Comparison of ENCODE assay signal across 8 cellular contexts in the genomic region with DNA sequence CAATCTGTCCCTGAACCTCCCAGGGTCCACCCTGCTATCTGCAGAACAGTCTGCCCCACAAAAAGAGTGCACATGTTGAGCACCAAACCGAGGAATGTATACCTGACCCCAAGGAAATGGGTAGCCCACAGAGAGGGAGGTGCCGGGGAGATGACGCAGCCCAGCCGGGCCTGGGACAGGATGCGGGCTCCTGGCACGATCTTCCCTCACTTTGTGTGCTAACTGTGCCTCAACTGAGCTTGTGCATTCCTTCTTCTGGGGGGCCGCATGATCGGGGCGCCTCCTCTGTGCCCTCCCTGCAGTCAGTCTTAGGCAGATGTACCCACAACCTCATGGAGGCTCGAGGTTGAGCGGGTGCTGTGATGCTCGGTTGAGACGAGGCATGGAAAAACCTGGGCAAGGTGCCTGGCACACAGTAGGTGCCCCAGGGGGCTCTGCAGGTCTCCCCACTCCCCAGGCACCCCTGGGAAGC. TPM values are rescaled to one million over a fixed set of nuclear protein-coding genes. Genes with fewer than 3 reads are reported as not detected.
DNase-seq lines count a peak whose midpoint lies in the region; ATAC-seq and TF ChIP-seq lines count a peak whose summit lies in the region.

No MANE protein-coding gene starts in this region.

- H3K4me3 ChIP-seq in right atrium auricular region (peak overlapping the region; percentile 81 to 91), urinary bladder (ENCODE audit: low read depth, low read length) (no peak overlapping the region)

- H3K4me1 ChIP-seq in right atrium auricular region (peaks cover 0 to 64% of the 10 kb centered on the region in 2 donors), urinary bladder (ENCODE audit: insufficient read depth) (no peaks in the 10 kb centered on the region)

- no peaks in the 10 kb centered on the region for H3K9me3 ChIP-seq in right atrium auricular region

- H3K9me3 Mint-ChIP-seq in activated naive CD8-positive, alpha-beta T cell treated with anti-CD3 and anti-CD28 coated beads for 36 hours = no peaks in the 10 kb centered on the region

- intact Hi-C loops in Right ventricle myocardium superior (cut with DNase I) = loop anchor here (5.0 kb wide), 1 partner anchor 48 kb away; no protein-coding TSS in a partner anchor

- no peak for ATAC-seq in Right ventricle myocardium superior (ENCODE audit: poor library complexity)
- ATAC-seq in HG02973 (IDR thresholded peaks at IDR 0.05; ENCODE audit: unreplicated experiment) = no peak

- H3K27ac Mint-ChIP-seq in activated naive CD8-positive, alpha-beta T cell treated with anti-CD3 and anti-CD28 coated beads for 36 hours = no peak overlapping the region

- H3K27ac ChIP-seq in right atrium auricular region = peak overlapping the region; percentile 88 to 89
- peak overlapping the region; percentile 25 for H3K27ac ChIP-seq in urinary bladder (ENCODE audit: low read depth)

- no peaks in the 10 kb centered on the region for H3K27me3 ChIP-seq in right atrium auricular region

- no peaks in the 10 kb centered on the region for H3K36me3 Mint-ChIP-seq in activated naive CD8-positive, alpha-beta T cell treated with anti-CD3 and anti-CD28 coated beads for 36 hours

- H3K4me3 Mint-ChIP-seq in activated naive CD8-positive, alpha-beta T cell treated with anti-CD3 and anti-CD28 coated beads for 36 hours = no peak overlapping the region

- peaks cover 37% of the 10 kb centered on the region for H3K27me3 Mint-ChIP-seq in activated naive CD8-positive, alpha-beta T cell treated with anti-CD3 and anti-CD28 coated beads for 36 hours

- H3K36me3 ChIP-seq in right atrium auricular region = peaks cover 9% of the 10 kb centered on the region
- no peaks in the 10 kb centered on the region for H3K36me3 ChIP-seq in urinary bladder (ENCODE audit: insufficient read depth)

- WGBS in urinary bladder = 55% methylated on average over 13 of the region's 13 CpGs

- H3K4me1 Mint-ChIP-seq in activated naive CD8-positive, alpha-beta T cell treated with anti-CD3 and anti-CD28 coated beads for 36 hours = peaks cover 27% of the 10 kb centered on the region

- no peak for TF ChIP-seq CTCF in right atrium auricular region (IDR thresholded peaks at IDR 0.05)

- DNase-seq in right atrium auricular region (ENCODE audit: low spot score) (no peak), Right ventricle myocardium superior (no peak), iris pigment epithelial cell (ENCODE audit: low read depth) (peak; percentile 73), dedifferentiated amniotic fluid mesenchymal stem cell (ENCODE audit: extremely low spot score) (no peak), NCI-H2227 treated with DMSO at 0.1 percent for 48 hours (lab: John Stamatoyannopoulos, UW) (no peak)
- peak; percentile 54 for DNase-seq in activated naive CD8-positive, alpha-beta T cell treated with anti-CD3 and anti-CD28 coated beads for 36 hours

RNA-seq across cellular contexts. Expression of a gene that starts 2.4 kb away (rescaled TPM):
- total RNA-seq in right atrium auricular region (10 to 100 TPM; 19.4 to 28.0 TPM), Right ventricle myocardium superior (24.4 TPM), urinary bladder (4.8 TPM)
- 1 to 10 TPM; 1.1 to 1.4 TPM for total RNA-seq in activated naive CD8-positive, alpha-beta T cell treated with anti-CD3 and anti-CD28 coated beads for 36 hours
- polyA plus RNA-seq in urinary bladder = 33.7 TPM

RNA-seq across cellular contexts. Expression of a gene that starts 6.7 kb away (rescaled TPM):
- total RNA-seq in right atrium auricular region (1 to 10 TPM; 1.1 to 1.8 TPM), Right ventricle myocardium superior (1.3 TPM), urinary bladder (0.58 TPM)
- total RNA-seq in activated naive CD8-positive, alpha-beta T cell treated with anti-CD3 and anti-CD28 coated beads for 36 hours = under 1 TPM in 1 of 2 experiments, not detected in 1; 0.58 TPM
- polyA plus RNA-seq in urinary bladder = 2.0 TPM

RNA-seq across cellular contexts. Expression of a gene that starts 40.8 kb away (rescaled TPM):
- 100 to 1,000 TPM; 153 to 179 TPM for total RNA-seq in right atrium auricular region
- total RNA-seq in Right ventricle myocardium superior = 108 TPM
- total RNA-seq in activated naive CD8-positive, alpha-beta T cell treated with anti-CD3 and anti-CD28 coated beads for 36 hours = 100 to 1,000 TPM; 369 to 377 TPM
- total RNA-seq in urinary bladder = 98.6 TPM
- polyA plus RNA-seq in urinary bladder = 143 TPM

RNA-seq across cellular contexts. Expression of a gene that starts 41.0 kb away (rescaled TPM):
- 10 to 100 TPM; 16.5 to 23.4 TPM for total RNA-seq in right atrium auricular region
- total RNA-seq in Right ventricle myocardium superior = 11.7 TPM
- total RNA-seq in activated naive CD8-positive, alpha-beta T cell treated with anti-CD3 and anti-CD28 coated beads for 36 hours = 10 to 100 TPM; 32.4 to 33.1 TPM
- total RNA-seq in urinary bladder = 11.7 TPM
- polyA plus RNA-seq in urinary bladder = 26.9 TPM

Comparison
In these comparisons a context has a peak if more than half of its experiments do, and no peak if none do; other contexts are left out.
1. DNase-seq: peak in activated naive CD8-positive, alpha-beta T cell treated with anti-CD3 and anti-CD28 coated beads for 36 hours (single experiment) and iris pigment epithelial cell (single experiment); none in right atrium auricular region (single experiment), Right ventricle myocardium superior (single experiment), dedifferentiated amniotic fluid mesenchymal stem cell (single experiment) and NCI-H2227 treated with DMSO at 0.1 percent for 48 hours (single experiment).